ENCODE assay signal across 8 cellular contexts in genomic region chr1:87024936-87025537, GRCh38.
DNase-seq lines count a peak whose midpoint lies in the region; ATAC-seq, FAIRE-seq and TF ChIP-seq lines count a peak whose summit lies in the region.

No MANE protein-coding gene starts in this region.

- H3K27me3 ChIP-seq in KMS-11 (ENCODE audit: insufficient read depth, low read depth) (no peaks in the 10 kb centered on the region), foreskin keratinocyte (no peaks in the 10 kb centered on the region), small intestine (ENCODE audit: control insufficient read depth in 2 of 2, insufficient read depth in 2 of 2, low read length in 2 of 2) (no peaks in the 10 kb centered on the region)

- no peaks in the 10 kb centered on the region for H3K9me3 ChIP-seq in small intestine (ENCODE audit: control insufficient read depth, low read depth)

- no peaks in the 10 kb centered on the region for H3K79me2 ChIP-seq in KMS-11 (ENCODE audit: insufficient read depth, low read depth)

- TF ChIP-seq CTCF in KMS-11 (conservative IDR thresholded peaks at IDR 0.05; ENCODE audit: low read depth, low read length), result peak; percentile 20; the same call in 1 of the 2 replicates
- peak; percentile 67 for TF ChIP-seq CTCF in foreskin keratinocyte (conservative IDR thresholded peaks at IDR 0.05)

- no peaks in the 10 kb centered on the region for H4K20me1 ChIP-seq in KMS-11 (ENCODE audit: insufficient read depth)

- DNase-seq in GM04504 (ENCODE audit: low read depth) (peak; percentile 4), SHP77 (lab: John Stamatoyannopoulos, UW) (peak; percentile 9 to 41), foreskin keratinocyte (peak in 1 of 2 donors; percentile 26), small intestine (peak; percentile 58), amniotic stem cell (lab: John Stamatoyannopoulos, UW) (no peak)
- DNase-seq in effector CD8-positive, alpha-beta T cell (lab: John Stamatoyannopoulos, UW), result no peak

- peaks cover 8% of the 10 kb centered on the region for H3K4me1 ChIP-seq in KMS-11 (ENCODE audit: low read depth, poor library complexity, severe bottlenecking)
- no peaks in the 10 kb centered on the region for H3K4me1 ChIP-seq in foreskin keratinocyte
- H3K4me1 ChIP-seq in small intestine (ENCODE audit: control insufficient read depth in 2 of 2, insufficient read depth in 1 of 2, low read depth in 1 of 2, low read length in 1 of 2), result no peaks in the 10 kb centered on the region

- FAIRE-seq in small intestine (lab: Jason Lieb, UNC), result no peak

- H3K27ac ChIP-seq in KMS-11 (no peak overlapping the region), foreskin keratinocyte (no peak overlapping the region), small intestine (ENCODE audit: low read depth in 1 of 2, low read length in 1 of 2) (no peak overlapping the region)

- H3K4me2 ChIP-seq in KMS-11, result no peak overlapping the region

- no peak overlapping the region for H2AFZ ChIP-seq in KMS-11 (ENCODE audit: low read depth)

- H3K36me3 ChIP-seq in KMS-11 (ENCODE audit: insufficient read depth) (no peaks in the 10 kb centered on the region), small intestine (ENCODE audit: control insufficient read depth in 2 of 2, insufficient read depth in 2 of 2, low read length in 2 of 2) (no peaks in the 10 kb centered on the region)

- no peak overlapping the region for H3K4me3 ChIP-seq in KMS-11 (IDR thresholded peaks at IDR 0.05; ENCODE audit: insufficient read depth, low read depth, low read length)
- H3K4me3 ChIP-seq in small intestine (ENCODE audit: low read depth in 1 of 2, low read length in 2 of 2), result no peak overlapping the region

- peak; percentile 77 for ATAC-seq in GM21786 (IDR thresholded peaks at IDR 0.05; ENCODE audit: unreplicated experiment)
- peak; percentile 77 for ATAC-seq in foreskin keratinocyte

- H3K9ac ChIP-seq in KMS-11, result no peak overlapping the region

- 77 to 87% (median 78%) methylated on average over 2 of the region's 2 CpGs for WGBS in small intestine, 3 donors

Comparison
In these comparisons a context has a peak if more than half of its experiments do, and no peak if none do; other contexts are left out.
1. DNase-seq: peak in GM04504 (single experiment), SHP77 (2 of 2) and small intestine (single experiment); none in effector CD8-positive, alpha-beta T cell (single experiment) and amniotic stem cell (single experiment).